9 cellular contexts compared by ENCODE assay signal in the genomic region with DNA sequence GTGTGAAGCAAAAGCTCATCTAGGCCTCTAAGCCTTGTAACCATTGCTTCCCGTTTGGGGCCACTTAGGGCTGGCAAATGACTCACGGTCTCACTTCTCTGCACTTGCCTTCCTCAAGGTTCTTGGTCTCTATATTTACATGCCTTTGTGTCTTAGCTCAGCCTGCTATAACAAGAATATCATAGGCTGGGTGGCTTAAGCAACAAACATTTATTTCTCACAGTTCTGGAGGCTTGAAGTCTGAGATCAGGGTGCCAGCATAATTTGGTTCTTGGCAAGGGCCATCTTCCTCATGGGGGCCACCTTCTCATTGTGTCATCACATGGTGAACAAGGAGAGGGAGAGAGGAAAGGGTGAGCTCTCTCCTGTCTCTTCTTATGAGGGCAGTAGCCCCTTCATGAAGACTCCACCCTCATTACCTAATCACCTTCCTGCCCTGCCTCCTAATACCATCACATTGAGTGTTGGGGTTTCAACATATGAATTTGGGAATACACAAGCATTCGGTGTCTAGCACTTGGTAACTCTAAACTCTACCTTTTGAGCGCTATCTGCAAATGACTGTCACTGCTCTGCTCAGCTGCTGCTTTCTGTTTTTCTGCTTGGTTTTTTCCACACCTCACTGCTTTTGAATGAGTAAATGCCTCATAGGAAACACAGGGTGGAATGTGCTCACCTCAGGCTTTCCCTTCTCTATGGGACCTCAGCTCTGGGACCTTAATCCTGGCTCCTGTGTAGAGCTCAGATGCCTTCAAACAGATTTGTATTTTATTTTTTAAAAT. TPM values are rescaled to one million over a fixed set of nuclear protein-coding genes. Genes with fewer than 3 reads are reported as not detected.
DNase-seq lines count a peak whose midpoint lies in the region; ATAC-seq and TF ChIP-seq lines count a peak whose summit lies in the region.
"Had no signal": no experiment of that assay in that cellular context is flagged by ENCODE, and none has a peak within 500 bp of the region (broad histone marks: within the 10 kb centered on the region; RNA-seq: fewer than 3 reads in every experiment).

No MANE protein-coding gene starts in this region.

- no peak for TF ChIP-seq CTCF in parathyroid adenoma (IDR thresholded peaks at IDR 0.05)

- H3K4me1 ChIP-seq in parathyroid adenoma (peaks cover 37% of the 10 kb centered on the region), SJCRH30 (peaks cover 6% of the 10 kb centered on the region; the same call in 1 of the 2 replicates)

- intact Hi-C loops in activated CD4-positive, alpha-beta T cell treated with anti-CD3 and anti-CD28 coated beads, Interleukin-2, amount 10 ng/mL, durations not matched to agents 24 days and 14 days (cut with micrococcal nuclease), result loop anchor here (1.0 to 10.0 kb wide), 4 partner anchors 56 to 474 kb away; no protein-coding TSS in a partner anchor

- H3K4me2 ChIP-seq in parathyroid adenoma (ENCODE audit: low read length), result peak overlapping the region; percentile 7

- no peak overlapping the region for H3K9ac ChIP-seq in parathyroid adenoma
- H3K9ac ChIP-seq: BLaER1 treated with 17β-estradiol and CSF1 and Interleukin-3, amounts not matched to agents 10 nM and 100 nM had no signal

- peak overlapping the region; percentile 43 for H3K4me3 Mint-ChIP-seq in activated CD4-positive, alpha-beta T cell treated with anti-CD3 and anti-CD28 coated beads, Interleukin-2, amount 10 ng/mL, durations not matched to agents 24 days and 14 days

- H3K27ac Mint-ChIP-seq in activated CD4-positive, alpha-beta T cell treated with anti-CD3 and anti-CD28 coated beads, Interleukin-2, amount 10 ng/mL, durations not matched to agents 24 days and 14 days, result peak overlapping the region; percentile 87

- no peaks in the 10 kb centered on the region for H3K36me3 Mint-ChIP-seq in activated CD4-positive, alpha-beta T cell treated with anti-CD3 and anti-CD28 coated beads, Interleukin-2, amount 10 ng/mL, durations not matched to agents 24 days and 14 days (ENCODE audit: low read depth)

- no peaks in the 10 kb centered on the region for H3K79me2 ChIP-seq in parathyroid adenoma

- peak; percentile 63 for DNase-seq in activated CD4-positive, alpha-beta T cell treated with anti-CD3 and anti-CD28 coated beads, Interleukin-2, amount 10 ng/mL, durations not matched to agents 24 days and 14 days
- DNase-seq in activated CD4-positive, alpha-beta T cell treated with anti-CD3 and anti-CD28 coated beads, Interleukin-2, amount 50 U/mL, for 4 hours, result no peak
- DNase-seq in amniotic epithelial cell (ENCODE audit: low read depth) (peak; percentile 83), NCI-H2196 treated with DMSO at 0.1 percent for 48 hours (lab: John Stamatoyannopoulos, UW; ENCODE audit: unreplicated experiment) (no peak), SJCRH30 (no peak), SHP77 (lab: John Stamatoyannopoulos, UW) (no peak)

- H3K4me3 ChIP-seq in parathyroid adenoma (ENCODE audit: low read depth, low read length) (no peak overlapping the region), SJCRH30 (no peak overlapping the region)
- H3K4me3 ChIP-seq: BLaER1 treated with 17β-estradiol and CSF1 and Interleukin-3, amounts not matched to agents 10 nM and 100 nM had no signal

- H3K27me3 Mint-ChIP-seq in activated CD4-positive, alpha-beta T cell treated with anti-CD3 and anti-CD28 coated beads, Interleukin-2, amount 10 ng/mL, durations not matched to agents 24 days and 14 days, result no peaks in the 10 kb centered on the region

- peak; percentile 79 for ATAC-seq in HG03460 (IDR thresholded peaks at IDR 0.05; ENCODE audit: unreplicated experiment)

- H3K27ac ChIP-seq in parathyroid adenoma (peak overlapping the region; percentile 95), SJCRH30 (no peak overlapping the region)
- H3K27ac ChIP-seq: BLaER1 treated with 17β-estradiol and CSF1 and Interleukin-3, amounts not matched to agents 10 nM and 100 nM had no signal

- H3K9me3 ChIP-seq in parathyroid adenoma (ENCODE audit: control insufficient read depth, low read length) (no peaks in the 10 kb centered on the region), SJCRH30 (replicated peaks) (no peaks in the 10 kb centered on the region)
- H3K9me3 ChIP-seq: BLaER1 treated with 17β-estradiol and CSF1 and Interleukin-3, amounts not matched to agents 10 nM and 100 nM had no signal

- H3K36me3 ChIP-seq in parathyroid adenoma (ENCODE audit: control insufficient read depth, insufficient read depth, low read length), result no peaks in the 10 kb centered on the region
- no peaks in the 10 kb centered on the region for H3K36me3 ChIP-seq in SJCRH30
- H3K36me3 ChIP-seq: BLaER1 treated with 17β-estradiol and CSF1 and Interleukin-3, amounts not matched to agents 10 nM and 100 nM had no signal

- peak overlapping the region; percentile 57 for H2AFZ ChIP-seq in parathyroid adenoma

- peaks cover 16% of the 10 kb centered on the region for H3K4me1 Mint-ChIP-seq in activated CD4-positive, alpha-beta T cell treated with anti-CD3 and anti-CD28 coated beads, Interleukin-2, amount 10 ng/mL, durations not matched to agents 24 days and 14 days

- no peaks in the 10 kb centered on the region for H3K27me3 ChIP-seq in parathyroid adenoma (ENCODE audit: control insufficient read depth, insufficient read depth, low read length)
- 0 out of 2 replicates have a peak, but pooled peaks cover 3% of the 10 kb centered on the region for H3K27me3 ChIP-seq in SJCRH30
- H3K27me3 ChIP-seq: BLaER1 treated with 17β-estradiol and CSF1 and Interleukin-3, amounts not matched to agents 10 nM and 100 nM had no signal

- H3K9me3 Mint-ChIP-seq in activated CD4-positive, alpha-beta T cell treated with anti-CD3 and anti-CD28 coated beads, Interleukin-2, amount 10 ng/mL, durations not matched to agents 24 days and 14 days, result no peaks in the 10 kb centered on the region

RNA-seq across cellular contexts. Expression of a gene that starts 16.2 kb away (rescaled TPM):
- total RNA-seq in activated CD4-positive, alpha-beta T cell treated with anti-CD3 and anti-CD28 coated beads, Interleukin-2, amount 10 ng/mL, durations not matched to agents 24 days and 14 days, result 12.2 and 12.9 TPM in 2 replicates
- not detected in 2 replicates for total RNA-seq in SJCRH30 (2014; rRNA removed; shearing (Covaris generic))

Comparison
In these comparisons a context has a peak if more than half of its experiments do, and no peak if none do; other contexts are left out.
1. DNase-seq: peak in activated CD4-positive, alpha-beta T cell treated with anti-CD3 and anti-CD28 coated beads, Interleukin-2, amount 10 ng/mL, durations not matched to agents 24 days and 14 days (single experiment) and amniotic epithelial cell (single experiment); none in activated CD4-positive, alpha-beta T cell treated with anti-CD3 and anti-CD28 coated beads, Interleukin-2, amount 50 U/mL, for 4 hours (0 of 2), NCI-H2196 treated with DMSO at 0.1 percent for 48 hours (single experiment), SJCRH30 (0 of 2) and SHP77 (0 of 2).
2. RNA of a gene that starts 16.2 kb away (total RNA-seq): 12.2 to 12.9 TPM in activated CD4-positive, alpha-beta T cell treated with anti-CD3 and anti-CD28 coated beads, Interleukin-2, amount 10 ng/mL, durations not matched to agents 24 days and 14 days; not detected in SJCRH30; every median in the first group is over 10 times any median in the second.